In the genomic region with DNA sequence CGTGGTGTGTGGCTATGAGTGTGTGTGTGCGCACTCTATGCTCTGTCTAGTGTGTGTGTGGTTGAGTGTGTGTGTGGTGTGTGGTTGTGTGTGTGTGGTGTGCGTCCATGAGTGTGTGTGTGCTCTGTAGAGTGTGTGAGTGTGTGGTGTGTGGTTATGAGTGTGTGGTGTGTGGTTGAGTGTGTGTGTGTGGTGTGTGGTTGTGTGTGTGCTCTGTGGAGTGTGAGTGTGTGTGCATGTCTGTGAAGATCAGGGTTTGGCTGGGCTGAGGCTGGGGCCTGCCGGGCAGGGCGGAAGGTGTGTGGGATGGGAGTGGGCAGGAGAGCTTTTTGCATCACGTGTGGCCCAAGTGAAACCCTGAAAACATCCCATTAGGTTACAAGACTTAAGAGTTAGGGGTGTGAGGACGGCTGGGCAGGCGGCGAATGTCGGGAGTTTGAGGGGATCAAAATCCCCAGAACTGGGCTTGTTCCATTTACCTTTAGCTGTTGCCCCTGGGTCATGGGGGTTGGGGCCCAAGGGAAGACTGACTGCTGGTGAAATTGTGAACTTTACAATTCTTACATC, we compare ENCODE assay signal across 9 cellular contexts. TPM values are rescaled to one million over a fixed set of nuclear protein-coding genes. Genes with fewer than 3 reads are reported as not detected.
DNase-seq lines count a peak whose midpoint lies in the region; ATAC-seq and TF ChIP-seq lines count a peak whose summit lies in the region.
"Had no signal": no experiment of that assay in that cellular context is flagged by ENCODE, and none has a peak within 500 bp of the region (broad histone marks: within the 10 kb centered on the region; RNA-seq: fewer than 3 reads in every experiment).

No MANE protein-coding gene starts in this region.

- TF ChIP-seq CTCF in lower leg skin (IDR thresholded peaks at IDR 0.05): no peak
- no peak for TF ChIP-seq CTCF in suprapubic skin (IDR thresholded peaks at IDR 0.05)
- TF ChIP-seq CTCF in PC-3 (conservative IDR thresholded peaks at IDR 0.05; ENCODE audit: low read depth, low read length): no peak

- no peak overlapping the region for H2AFZ ChIP-seq in PC-3 (ENCODE audit: low read length)

- H3K9me2 ChIP-seq in PC-3 (replicated peaks; ENCODE audit: low read length): no peaks in the 10 kb centered on the region

- peaks cover 13 to 31% (median 30%) of the 10 kb centered on the region in 7 donors for H3K4me1 Mint-ChIP-seq in naive thymus-derived CD4-positive, alpha-beta T cell

- peaks cover 0 to 4% (median 1%) of the 10 kb centered on the region in 3 experiments for H3K36me3 ChIP-seq in naive thymus-derived CD4-positive, alpha-beta T cell (ENCODE audit: control insufficient read depth in 2 of 3, insufficient read depth in 3 of 3, low read length in 3 of 3)
- H3K36me3 ChIP-seq in suprapubic skin (no peaks in the 10 kb centered on the region), PC-3 (ENCODE audit: low read depth, low read length) (no peaks in the 10 kb centered on the region)

- peaks cover 7% of the 10 kb centered on the region for H3F3A ChIP-seq in PC-3 (ENCODE audit: low read length, unreplicated experiment)

- H3K4me3 Mint-ChIP-seq in naive thymus-derived CD4-positive, alpha-beta T cell: no peak overlapping the region

- H3K4me1 ChIP-seq in naive thymus-derived CD4-positive, alpha-beta T cell (ENCODE audit: control insufficient read depth in 2 of 2, insufficient read depth in 2 of 2, low read length in 2 of 2): peaks cover 41 to 45% of the 10 kb centered on the region in 2 donors
- peaks cover 4% of the 10 kb centered on the region for H3K4me1 ChIP-seq in suprapubic skin
- H3K4me1 ChIP-seq in PC-3 (ENCODE audit: insufficient read depth, low read length): peaks cover 15% of the 10 kb centered on the region

- WGBS in lower leg skin, 2 donors: 70 to 74% methylated on average over 10 of the region's 10 CpGs
- WGBS in suprapubic skin: 71% methylated on average over 10 of the region's 10 CpGs

- CTCF ChIA-PET in naive thymus-derived CD4-positive, alpha-beta T cell (lab: Charles Lee): interaction anchor here (0.8 to 19.1 kb wide), 8 partner anchors 7 to 198 kb away, joined by 3 to 343 read pairs (median 6); a partner anchor contains a TSS
- CTCF ChIA-PET in PC-3 (lab: Charles Lee): interaction anchor here (0.7 kb wide), 1 partner anchor 300 kb away, joined by 3 read pairs; no protein-coding TSS in a partner anchor

- TF ChIP-seq EP300 in suprapubic skin (IDR thresholded peaks at IDR 0.05): no peak

- POLR2A ChIA-PET in naive thymus-derived CD4-positive, alpha-beta T cell (lab: Charles Lee): interaction anchor here (0.8 to 13.2 kb wide), 7 partner anchors 7 to 397 kb away, joined by 3 to 323 read pairs (median 4); a partner anchor contains a TSS
- POLR2A ChIA-PET in PC-3 (lab: Charles Lee; ENCODE audit: unreplicated experiment): no interaction called here

- H4K20me1 ChIP-seq in PC-3 (ENCODE audit: low read length): no peaks in the 10 kb centered on the region

- intact Hi-C loops in naive thymus-derived CD4-positive, alpha-beta T cell (cut with micrococcal nuclease): loop anchor here (5.0 to 10.0 kb wide), 8 partner anchors 53 to 1292 kb away; a partner anchor contains a TSS
- intact Hi-C loops in lower leg skin (cut with DNase I; ENCODE audit: low total_unique reads) (no loop called here), PC-3 (cut with micrococcal nuclease) (no loop called here)

- peaks cover 0 to 2% (median 0%) of the 10 kb centered on the region in 11 donors for H3K9me3 Mint-ChIP-seq in naive thymus-derived CD4-positive, alpha-beta T cell

- no peak overlapping the region for H3K27ac Mint-ChIP-seq in naive thymus-derived CD4-positive, alpha-beta T cell

- H3K9ac ChIP-seq in PC-3 (ENCODE audit: low read length): no peak overlapping the region

- H3K27ac ChIP-seq in naive thymus-derived CD4-positive, alpha-beta T cell (ENCODE audit: low read depth, low read length): peak overlapping the region; percentile 90
- H3K27ac ChIP-seq in suprapubic skin (no peak overlapping the region), PC-3 (ENCODE audit: low read length) (no peak overlapping the region)

- no peak for TF ChIP-seq POLR2A in lower leg skin (IDR thresholded peaks at IDR 0.05)
- no peak for TF ChIP-seq POLR2A in suprapubic skin (IDR thresholded peaks at IDR 0.05)

- DNase-seq in naive thymus-derived CD4-positive, alpha-beta T cell: no peak
- no peak for DNase-seq in lower leg skin (ENCODE audit: low spot score in 2 of 2)
- DNase-seq in suprapubic skin (ENCODE audit: low spot score in 2 of 2): no peak
- DNase-seq in PC-3: no peak
- DNase-seq in ureter (ENCODE audit: low spot score): no peak
- DNase-seq: mammary epithelial cell had no signal

- H3K4me2 ChIP-seq in PC-3 (ENCODE audit: low read length): no peak overlapping the region

- no peaks in the 10 kb centered on the region for H3K79me2 ChIP-seq in PC-3 (ENCODE audit: low read length)

- H3K9me3 ChIP-seq in naive thymus-derived CD4-positive, alpha-beta T cell (ENCODE audit: control insufficient read depth in 2 of 3, low read length in 3 of 3): no peaks in the 10 kb centered on the region
- H3K9me3 ChIP-seq in suprapubic skin: no peaks in the 10 kb centered on the region
- no peaks in the 10 kb centered on the region for H3K9me3 ChIP-seq in PC-3 (ENCODE audit: low read length)

- no TSS peak for BruUV-seq in PC-3 (replicated peaks; lab: Mats Ljungman, UMichigan)

- peak; percentile 2 for ATAC-seq in GM18508 (IDR thresholded peaks at IDR 0.05; ENCODE audit: insufficient read depth, unreplicated experiment)
- peak; percentile 28 for ATAC-seq in GM21447 (IDR thresholded peaks at IDR 0.05; ENCODE audit: unreplicated experiment)
- peak; percentile 29 for ATAC-seq in HG03354 (IDR thresholded peaks at IDR 0.05; ENCODE audit: poor library complexity, severe bottlenecking, unreplicated experiment)
- ATAC-seq in naive thymus-derived CD4-positive, alpha-beta T cell: no peak
- ATAC-seq in PC-3: no peak

- peaks cover 12 to 15% (median 13%) of the 10 kb centered on the region in 5 donors for H3K36me3 Mint-ChIP-seq in naive thymus-derived CD4-positive, alpha-beta T cell

- no peaks in the 10 kb centered on the region for H3K27me3 ChIP-seq in naive thymus-derived CD4-positive, alpha-beta T cell (ENCODE audit: control insufficient read depth in 2 of 2, insufficient read depth in 2 of 2, low read length in 2 of 2)
- H3K27me3 ChIP-seq in suprapubic skin (no peaks in the 10 kb centered on the region), PC-3 (ENCODE audit: low read length) (no peaks in the 10 kb centered on the region)

- no peaks in the 10 kb centered on the region for H3K27me3 Mint-ChIP-seq in naive thymus-derived CD4-positive, alpha-beta T cell

- peak overlapping the region; percentile 76 for H3K4me3 ChIP-seq in naive thymus-derived CD4-positive, alpha-beta T cell (ENCODE audit: low read length)
- H3K4me3 ChIP-seq in lower leg skin (ENCODE audit: low read depth, poor library complexity, severe bottlenecking) (no peak overlapping the region), suprapubic skin (no peak overlapping the region), PC-3 (ENCODE audit: low read length) (no peak overlapping the region)

RNA-seq across cellular contexts. Expression of a gene that starts 2.9 kb away (rescaled TPM):
- total RNA-seq in naive thymus-derived CD4-positive, alpha-beta T cell: 100 to 1,000 TPM; 103 to 943 (median 312) TPM
- polyA plus RNA-seq in naive thymus-derived CD4-positive, alpha-beta T cell: 100 to 1,000 TPM; 803 to 998 TPM
- 1 to 10 TPM in 2 of 4 donors, under 1 TPM in 1, not detected in 1; 0.34 to 1.4 (median 1.3) TPM for total RNA-seq in lower leg skin
- 1 to 10 TPM in 3 of 4 donors, under 1 TPM in 1; 0.39 to 2.9 (median 2.2) TPM for total RNA-seq in suprapubic skin
- total RNA-seq in PC-3 (2014; rRNA removed): 1.5 and 4.6 TPM in 2 replicates
- total RNA-seq in ureter: 17.1 TPM

RNA-seq across cellular contexts. Expression of a gene that starts 21.6 kb away (rescaled TPM):
- total RNA-seq in naive thymus-derived CD4-positive, alpha-beta T cell: not detected
- polyA plus RNA-seq in naive thymus-derived CD4-positive, alpha-beta T cell: not detected
- total RNA-seq in lower leg skin (1 to 10 TPM in 2 of 4 donors, under 1 TPM in 1, not detected in 1; 0.55 to 4.7 (median 2.0) TPM), suprapubic skin (1 to 10 TPM in 3 of 4 donors, under 1 TPM in 1; 0.49 to 6.4 (median 2.3) TPM), PC-3 (2014; rRNA removed) (not detected in 2 replicates), ureter (670 TPM)

RNA-seq across cellular contexts. Expression of a gene that starts 27.4 kb away (rescaled TPM):
- total RNA-seq in naive thymus-derived CD4-positive, alpha-beta T cell: under 1 TPM in 1 of 5 experiments, not detected in 4; 0.51 TPM
- polyA plus RNA-seq in naive thymus-derived CD4-positive, alpha-beta T cell: 10 to 100 TPM; 27.9 to 28.4 TPM
- total RNA-seq in lower leg skin: not detected
- total RNA-seq in suprapubic skin: not detected
- 1.8 and 1.9 TPM in 2 replicates for total RNA-seq in PC-3 (2014; rRNA removed)
- not detected for total RNA-seq in ureter
- total RNA-seq: mammary epithelial cell had no signal

RNA-seq across cellular contexts. Expression of a gene that starts 45.6 kb away (rescaled TPM):
- not detected for total RNA-seq in naive thymus-derived CD4-positive, alpha-beta T cell
- polyA plus RNA-seq in naive thymus-derived CD4-positive, alpha-beta T cell: not detected
- total RNA-seq in lower leg skin: not detected
- total RNA-seq in suprapubic skin: not detected
- not detected in 2 replicates for total RNA-seq in PC-3 (2014; rRNA removed)
- total RNA-seq in ureter: not detected
- total RNA-seq: mammary epithelial cell had no signal
- polyA plus RNA-seq: mammary epithelial cell had no signal

RNA-seq across cellular contexts. Expression of a gene that starts 59.2 kb away (rescaled TPM):
- total RNA-seq in naive thymus-derived CD4-positive, alpha-beta T cell: not detected
- not detected for polyA plus RNA-seq in naive thymus-derived CD4-positive, alpha-beta T cell
- total RNA-seq in lower leg skin (not detected), suprapubic skin (1 to 10 TPM in 2 of 4 donors, under 1 TPM in 1, not detected in 1; 0.76 to 1.4 (median 1.0) TPM), PC-3 (2014; rRNA removed) (not detected in 2 replicates), ureter (not detected)
- total RNA-seq: mammary epithelial cell had no signal

Comparison
In these comparisons a context has a peak if more than half of its experiments do, and no peak if none do; other contexts are left out.
1. ATAC-seq: peak in GM18508 (single experiment), GM21447 (single experiment) and HG03354 (single experiment); none in naive thymus-derived CD4-positive, alpha-beta T cell (single experiment) and PC-3 (single experiment).
2. RNA of a gene that starts 21.6 kb away (total RNA-seq): 670 TPM in ureter (single experiment); 0.49 to 6.4 TPM in suprapubic skin, 0.55 to 4.7 TPM in lower leg skin, not detected in naive thymus-derived CD4-positive, alpha-beta T cell and not detected in PC-3; every median in the first group is over 10 times any median in the second.
3. intact Hi-C loops: an anchor here in naive thymus-derived CD4-positive, alpha-beta T cell (5.0 to 10.0 kb wide); none called in lower leg skin and PC-3.